ENCODE assay signal across 8 cellular contexts in genomic region chr12:119938049-119938667, GRCh38. TPM values are rescaled to one million over a fixed set of nuclear protein-coding genes. Genes with fewer than 3 reads are reported as not detected.
DNase-seq lines count a peak whose midpoint lies in the region; ATAC-seq, FAIRE-seq and TF ChIP-seq lines count a peak whose summit lies in the region.

No MANE protein-coding gene starts in this region.

- DNase-seq in Caco-2 (peak; percentile 53 to 66), HT-29 (ENCODE audit: low spot score) (peak; percentile 80), RPMI7951 (ENCODE audit: low read depth) (peak; percentile 47), foreskin fibroblast (peak; percentile 31 to 80), pancreas (peak in 4 of 6 donors; percentile 27 to 68 (median 46)), transverse colon (peak; percentile 65)
- DNase-seq in activated T-helper 1 cell treated with anti-CD3 and anti-CD28 coated beads, Interleukin-2, amount 50 U/mL, for 16 hours (ENCODE audit: low read depth in 1 of 2, low spot score in 1 of 2): peak; percentile 45 to 49

- no peaks in the 10 kb centered on the region for H3K4me1 Mint-ChIP-seq in Caco-2 (ENCODE audit: low read depth, unreplicated experiment)

- peak in 3 of 4 donors; percentile 77 to 81 (median 79) for ATAC-seq in pancreas
- no peak for ATAC-seq in GM21576 (IDR thresholded peaks at IDR 0.05; ENCODE audit: unreplicated experiment)

- H3K27ac Mint-ChIP-seq in Caco-2 (ENCODE audit: unreplicated experiment): no peak overlapping the region

- H3K36me3 ChIP-seq in Caco-2 (ENCODE audit: control insufficient read depth, insufficient read depth, low read length) (no peaks in the 10 kb centered on the region), pancreas (no peaks in the 10 kb centered on the region), transverse colon (no peaks in the 10 kb centered on the region)

- BruUV-seq in Caco-2 (replicated peaks; lab: Mats Ljungman, UMichigan): no TSS peak

- no peak overlapping the region for H3K27ac ChIP-seq in pancreas
- no peak overlapping the region for H3K27ac ChIP-seq in transverse colon

- FAIRE-seq in pancreas (lab: Jason Lieb, UNC): no peak

- WGBS in pancreas, 2 donors: 30 to 39% methylated on average over 9 of the region's 9 CpGs
- 35 to 40% methylated on average over 2 to 9 of the region's 9 CpGs for WGBS in transverse colon (ENCODE audit: low coverage in 1 of 2), 2 donors

- no peaks in the 10 kb centered on the region for H3K27me3 ChIP-seq in Caco-2 (replicated peaks; ENCODE audit: control insufficient read depth, insufficient read depth, low read length)
- no peaks in the 10 kb centered on the region for H3K27me3 ChIP-seq in pancreas
- peaks cover 6% of the 10 kb centered on the region for H3K27me3 ChIP-seq in transverse colon

- no peak overlapping the region for H3K4me3 Mint-ChIP-seq in Caco-2 (ENCODE audit: unreplicated experiment)

- no peak overlapping the region for H3K4me3 ChIP-seq in Caco-2 (ENCODE audit: low read depth, low read length)
- no peak overlapping the region for H3K4me3 ChIP-seq in foreskin fibroblast (ENCODE audit: low read depth in 1 of 2, low read length in 2 of 2)
- no peak overlapping the region for H3K4me3 ChIP-seq in pancreas
- no peak overlapping the region for H3K4me3 ChIP-seq in transverse colon

- H3K4me1 ChIP-seq in Caco-2 (no peaks in the 10 kb centered on the region), pancreas (no peaks in the 10 kb centered on the region), transverse colon (no peaks in the 10 kb centered on the region)

- intact Hi-C loops in Caco-2 (cut with micrococcal nuclease; ENCODE audit: unreplicated experiment) (no loop called here), pancreas (cut with DNase I) (no loop called here), transverse colon (cut with DNase I; ENCODE audit: low total_unique reads) (no loop called here)

- no peaks in the 10 kb centered on the region for H3K9me3 ChIP-seq in Caco-2
- no peaks in the 10 kb centered on the region for H3K9me3 ChIP-seq in pancreas
- H3K9me3 ChIP-seq in transverse colon: no peaks in the 10 kb centered on the region

- POLR2A ChIA-PET in Caco-2 (lab: Charles Lee): no interaction called here

- in situ Hi-C loops in transverse colon (cut with MboI; ENCODE audit: low pct_ligation_motif_present in 1 of 4, low pct_unique_long_range_greater_than_20kb in 1 of 4, low sequenced_read_pairs in 3 of 4): no loop called here

- TF ChIP-seq CTCF in Caco-2 (IDR thresholded peaks at IDR 0.05; ENCODE audit: insufficient read depth in 1 of 2, low read depth in 1 of 2, low read length in 1 of 2, severe bottlenecking in 1 of 2, unreplicated experiment in 1 of 2): peak; percentile 79 to 83
- TF ChIP-seq CTCF in foreskin fibroblast (IDR thresholded peaks at IDR 0.05; ENCODE audit: low read depth, low read length): peak; percentile 86
- TF ChIP-seq CTCF in pancreas (IDR thresholded peaks at IDR 0.05): peak; percentile 67 to 94 (median 79)
- peak; percentile 56 to 84 (median 78) for TF ChIP-seq CTCF in transverse colon (IDR thresholded peaks at IDR 0.05)

- CTCF ChIA-PET in Caco-2 (lab: Charles Lee): no interaction called here

- peaks cover 4% of the 10 kb centered on the region for H3K27me3 Mint-ChIP-seq in Caco-2 (ENCODE audit: insufficient read depth, unreplicated experiment)

- H3K36me3 Mint-ChIP-seq in Caco-2 (ENCODE audit: insufficient read depth, unreplicated experiment): no peaks in the 10 kb centered on the region

- TF ChIP-seq EP300 in transverse colon (IDR thresholded peaks at IDR 0.05; ENCODE audit: low read depth): no peak

- no peak for TF ChIP-seq POLR2A in transverse colon (IDR thresholded peaks at IDR 0.05)

- no peaks in the 10 kb centered on the region for H3K9me3 Mint-ChIP-seq in Caco-2 (ENCODE audit: unreplicated experiment)

RNA-seq across cellular contexts. Expression of gene BICDL1, which starts 50.9 kb away (rescaled TPM):
- total RNA-seq in Caco-2 (2022) (10.8 and 14.2 TPM in 2 replicates), pancreas (1 to 10 TPM; 2.0 to 8.0 (median 5.9) TPM), transverse colon (10 to 100 TPM in 1 of 4 donors, 1 to 10 TPM in 3; 3.2 to 19.5 (median 6.9) TPM)
- 19.9 and 21.5 TPM in 2 replicates for total RNA-seq in HT-29 (2014; rRNA removed; shearing (Covaris generic))
- not detected in 2 replicates for total RNA-seq in RPMI7951 (2014; rRNA removed; shearing (Covaris generic))
- 10 to 100 TPM; 19.2 to 23.0 TPM for polyA plus RNA-seq in pancreas
